1 cellular context compared by ENCODE assay signal in the genomic region with DNA sequence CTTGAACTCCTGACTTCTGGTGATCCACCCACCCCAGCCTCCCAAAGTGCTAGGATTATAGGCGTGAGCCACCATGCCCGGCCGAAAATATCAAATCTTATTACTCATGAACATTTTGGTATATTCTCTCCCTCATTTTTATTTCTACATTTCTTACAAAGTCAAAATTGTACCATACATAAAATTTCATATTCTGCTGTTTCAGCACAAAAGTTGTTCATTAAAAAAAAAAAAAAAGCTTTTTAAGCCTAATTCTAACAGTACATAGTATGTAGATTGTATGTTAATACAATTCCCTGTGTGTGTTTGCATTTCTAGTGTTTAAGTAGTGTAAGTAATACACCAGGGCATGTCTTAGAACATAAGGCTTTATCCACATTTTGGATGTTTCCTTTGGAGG.
TF ChIP-seq lines count a peak whose summit lies in the region.

No MANE protein-coding gene starts in this region.

TF ChIP-seq in HepG2, 621 proteins besides CTCF, POLR2A, EP300 and RAD21 (continued from another document):
- TF ChIP-seq ZNF280B (CRISPR knock-in tag; IDR thresholded peaks at IDR 0.05; ENCODE audit: borderline replicate concordance) (no peak), ZNF816 (CRISPR knock-in tag; IDR thresholded peaks at IDR 0.05; ENCODE audit: borderline replicate concordance) (no peak), ZNF749 (CRISPR knock-in tag; IDR thresholded peaks at IDR 0.05; ENCODE audit: borderline replicate concordance) (no peak), TEAD2 (CRISPR knock-in tag; IDR thresholded peaks at IDR 0.05) (no peak), ZNF577 (CRISPR knock-in tag; IDR thresholded peaks at IDR 0.05; ENCODE audit: borderline replicate concordance, low read depth) (no peak), ZBTB8A (CRISPR knock-in tag; IDR thresholded peaks at IDR 0.05; ENCODE audit: borderline replicate concordance, low read depth) (no peak)
- TF ChIP-seq, protein P1, sequence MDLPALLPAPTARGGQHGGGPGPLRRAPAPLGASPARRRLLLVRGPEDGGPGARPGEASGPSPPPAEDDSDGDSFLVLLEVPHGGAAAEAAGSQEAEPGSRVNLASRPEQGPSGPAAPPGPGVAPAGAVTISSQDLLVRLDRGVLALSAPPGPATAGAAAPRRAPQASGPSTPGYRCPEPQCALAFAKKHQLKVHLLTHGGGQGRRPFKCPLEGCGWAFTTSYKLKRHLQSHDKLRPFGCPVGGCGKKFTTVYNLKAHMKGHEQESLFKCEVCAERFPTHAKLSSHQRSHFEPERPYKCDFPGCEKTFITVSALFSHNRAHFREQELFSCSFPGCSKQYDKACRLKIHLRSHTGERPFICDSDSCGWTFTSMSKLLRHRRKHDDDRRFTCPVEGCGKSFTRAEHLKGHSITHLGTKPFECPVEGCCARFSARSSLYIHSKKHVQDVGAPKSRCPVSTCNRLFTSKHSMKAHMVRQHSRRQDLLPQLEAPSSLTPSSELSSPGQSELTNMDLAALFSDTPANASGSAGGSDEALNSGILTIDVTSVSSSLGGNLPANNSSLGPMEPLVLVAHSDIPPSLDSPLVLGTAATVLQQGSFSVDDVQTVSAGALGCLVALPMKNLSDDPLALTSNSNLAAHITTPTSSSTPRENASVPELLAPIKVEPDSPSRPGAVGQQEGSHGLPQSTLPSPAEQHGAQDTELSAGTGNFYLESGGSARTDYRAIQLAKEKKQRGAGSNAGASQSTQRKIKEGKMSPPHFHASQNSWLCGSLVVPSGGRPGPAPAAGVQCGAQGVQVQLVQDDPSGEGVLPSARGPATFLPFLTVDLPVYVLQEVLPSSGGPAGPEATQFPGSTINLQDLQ (CRISPR knock-in tag; IDR thresholded peaks at IDR 0.05): no peak
TF ChIP-seq in HepG2: peak in this region for 2.
